16 cellular contexts compared by ENCODE assay signal in the genomic region with DNA sequence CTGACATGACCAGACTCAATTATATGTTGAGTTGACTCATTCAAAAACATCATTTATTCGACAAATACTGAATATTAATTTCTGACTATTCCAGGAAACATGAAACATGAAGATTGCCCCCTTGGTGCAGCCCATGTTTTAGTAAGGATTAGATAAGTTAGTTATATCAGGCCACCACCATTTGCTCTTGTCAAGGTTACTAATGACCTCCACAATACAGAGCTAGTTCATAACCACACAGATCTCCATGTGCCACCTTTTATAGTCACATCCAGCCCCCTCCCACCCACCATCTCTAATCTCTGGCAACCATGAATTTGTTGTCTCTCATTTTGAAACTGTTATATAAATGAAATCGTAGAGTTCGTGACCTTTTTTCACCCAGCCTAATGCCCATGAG. TPM values are rescaled to one million over a fixed set of nuclear protein-coding genes. Genes with fewer than 3 reads are reported as not detected.
A peak's percentile ranks its signal among the peaks of the same experiment; 100 is the strongest.
DNase-seq lines count a peak whose midpoint lies in the region; ATAC-seq and TF ChIP-seq lines count a peak whose summit lies in the region.
"Had no signal": no experiment of that assay in that cellular context is flagged by ENCODE, and none has a peak within 500 bp of the region (broad histone marks: within the 10 kb centered on the region; RNA-seq: fewer than 3 reads in every experiment).

No MANE protein-coding gene starts in this region.

- no peak for DNase-seq in activated T-cell treated with anti-CD3 and anti-CD28 coated beads, Interleukin-2, amount 50 U/mL, for 24 hours
- no peak for DNase-seq in activated T-cell treated with anti-CD3 and anti-CD28 coated beads, Interleukin-2, amount 50 U/mL, for 4 hours
- DNase-seq in OCI-M2 (lab: John Stamatoyannopoulos, UW; ENCODE audit: unreplicated experiment) (peak; percentile 26), endothelial cell (ENCODE audit: low spot score) (no peak), aorta (no peak), type B pancreatic cell (ENCODE audit: extremely low spot score, unreplicated experiment) (no peak)
- DNase-seq: 8988T; Calu3; CD4-positive, alpha-beta T cell; DMS 273 treated with DMSO at 0.1 percent for 48 hours; H7 had no signal

- 91 to 95% methylated on average over 3 of the region's 3 CpGs for WGBS in aorta, 2 donors

- no peak for ATAC-seq in activated T-cell treated with anti-CD3 and anti-CD28 coated beads, Interleukin-2, amount 50 U/mL, for 4 hours
- no peak for ATAC-seq in stimulated activated memory B cell treated with anti-CD40 and anti-IgM and Interleukin-4, amounts not matched to agents 10 μg/mL and 1 μg/mL and 100 μg/mL, for 72 hours
- ATAC-seq in GM18502 (IDR thresholded peaks at IDR 0.05; ENCODE audit: poor library complexity, unreplicated experiment), result no peak
- no peak for ATAC-seq in aorta (ENCODE audit: low FRiP score)
- ATAC-seq: GM12878, GM23338 had no signal

- no peaks in the 10 kb centered on the region for H3K27me3 Mint-ChIP-seq in activated T-cell treated with anti-CD3 and anti-CD28 coated beads, Interleukin-2, amount 50 U/mL, for 24 hours
- H3K27me3 Mint-ChIP-seq in activated T-cell treated with anti-CD3 and anti-CD28 coated beads, Interleukin-2, amount 50 U/mL, for 4 hours (ENCODE audit: low read depth), result no peaks in the 10 kb centered on the region
- H3K27me3 Mint-ChIP-seq in endothelial cell (ENCODE audit: unreplicated experiment) (peaks cover 5% of the 10 kb centered on the region), type B pancreatic cell (no peaks in the 10 kb centered on the region)
- no peaks in the 10 kb centered on the region for H3K27me3 Mint-ChIP-seq in stimulated activated memory B cell treated with anti-CD40 and anti-IgM and Interleukin-4, amounts not matched to agents 10 μg/mL and 1 μg/mL and 100 μg/mL, for 72 hours
- H3K27me3 Mint-ChIP-seq: CD4-positive, alpha-beta T cell had no signal

- H3K27me3 ChIP-seq in aorta (ENCODE audit: control insufficient read depth in 1 of 2, insufficient read depth in 2 of 2, low read length in 1 of 2), result no peaks in the 10 kb centered on the region
- H3K27me3 ChIP-seq: BLaER1 treated with 17β-estradiol and CSF1 and Interleukin-3, amounts not matched to agents 10 nM and 100 nM had no signal

- H3K27ac Mint-ChIP-seq in activated T-cell treated with anti-CD3 and anti-CD28 coated beads, Interleukin-2, amount 50 U/mL, for 24 hours, result peak overlapping the region; percentile 3
- H3K27ac Mint-ChIP-seq in endothelial cell (ENCODE audit: unreplicated experiment) (peak overlapping the region; percentile 23), type B pancreatic cell (no peak overlapping the region)
- peak overlapping the region; percentile 40 for H3K27ac Mint-ChIP-seq in stimulated activated memory B cell treated with anti-CD40 and anti-IgM and Interleukin-4, amounts not matched to agents 10 μg/mL and 1 μg/mL and 100 μg/mL, for 72 hours
- H3K27ac Mint-ChIP-seq: CD4-positive, alpha-beta T cell had no signal

- H3K4me3 ChIP-seq in aorta (ENCODE audit: low read length in 2 of 2), result no peak overlapping the region
- H3K4me3 ChIP-seq: BLaER1 treated with 17β-estradiol and CSF1 and Interleukin-3, amounts not matched to agents 10 nM and 100 nM; GM12878; GM23338 had no signal

- no peak overlapping the region for H3K4me3 Mint-ChIP-seq in activated T-cell treated with anti-CD3 and anti-CD28 coated beads, Interleukin-2, amount 50 U/mL, for 24 hours
- H3K4me3 Mint-ChIP-seq in activated T-cell treated with anti-CD3 and anti-CD28 coated beads, Interleukin-2, amount 50 U/mL, for 4 hours, result no peak overlapping the region
- H3K4me3 Mint-ChIP-seq in endothelial cell (ENCODE audit: unreplicated experiment), result no peak overlapping the region
- no peak overlapping the region for H3K4me3 Mint-ChIP-seq in stimulated activated memory B cell treated with anti-CD40 and anti-IgM and Interleukin-4, amounts not matched to agents 10 μg/mL and 1 μg/mL and 100 μg/mL, for 72 hours
- H3K4me3 Mint-ChIP-seq in type B pancreatic cell, result no peak overlapping the region
- H3K4me3 Mint-ChIP-seq: CD4-positive, alpha-beta T cell; GM23338 had no signal

- peaks cover 0 to 3% of the 10 kb centered on the region in 2 donors for H3K4me1 ChIP-seq in aorta (ENCODE audit: control insufficient read depth in 1 of 2, insufficient read depth in 2 of 2, low read length in 2 of 2)

- no peaks in the 10 kb centered on the region for H3K36me3 ChIP-seq in aorta (ENCODE audit: control insufficient read depth in 1 of 2, insufficient read depth in 2 of 2, low read length in 1 of 2)

- peaks cover 73% of the 10 kb centered on the region for H3K36me3 Mint-ChIP-seq in activated T-cell treated with anti-CD3 and anti-CD28 coated beads, Interleukin-2, amount 50 U/mL, for 24 hours (ENCODE audit: low read depth)
- peaks cover 35% of the 10 kb centered on the region for H3K36me3 Mint-ChIP-seq in activated T-cell treated with anti-CD3 and anti-CD28 coated beads, Interleukin-2, amount 50 U/mL, for 4 hours (ENCODE audit: insufficient read depth)
- H3K36me3 Mint-ChIP-seq in endothelial cell (ENCODE audit: low read depth, unreplicated experiment) (peaks cover 24% of the 10 kb centered on the region), type B pancreatic cell (peaks cover 12% of the 10 kb centered on the region)
- peaks cover 75% of the 10 kb centered on the region for H3K36me3 Mint-ChIP-seq in stimulated activated memory B cell treated with anti-CD40 and anti-IgM and Interleukin-4, amounts not matched to agents 10 μg/mL and 1 μg/mL and 100 μg/mL, for 72 hours

- intact Hi-C loops in aorta (cut with DNase I), result no loop called here

- no peaks in the 10 kb centered on the region for H3K9me3 ChIP-seq in aorta (ENCODE audit: control insufficient read depth, low read length)
- H3K9me3 ChIP-seq: BLaER1 treated with 17β-estradiol and CSF1 and Interleukin-3, amounts not matched to agents 10 nM and 100 nM had no signal

- no peak overlapping the region for H3K27ac ChIP-seq in aorta (ENCODE audit: low read depth in 1 of 2, low read length in 2 of 2)

- TF ChIP-seq CTCF in endothelial cell (IDR thresholded peaks at IDR 0.05; ENCODE audit: unreplicated experiment), result no peak
- no peak for TF ChIP-seq CTCF in type B pancreatic cell (conservative IDR thresholded peaks at IDR 0.05)

- H3K9me3 Mint-ChIP-seq in activated T-cell treated with anti-CD3 and anti-CD28 coated beads, Interleukin-2, amount 50 U/mL, for 24 hours, result no peaks in the 10 kb centered on the region
- no peaks in the 10 kb centered on the region for H3K9me3 Mint-ChIP-seq in activated T-cell treated with anti-CD3 and anti-CD28 coated beads, Interleukin-2, amount 50 U/mL, for 4 hours
- H3K9me3 Mint-ChIP-seq in endothelial cell (ENCODE audit: unreplicated experiment), result no peaks in the 10 kb centered on the region
- H3K9me3 Mint-ChIP-seq in stimulated activated memory B cell treated with anti-CD40 and anti-IgM and Interleukin-4, amounts not matched to agents 10 μg/mL and 1 μg/mL and 100 μg/mL, for 72 hours, result no peaks in the 10 kb centered on the region
- no peaks in the 10 kb centered on the region for H3K9me3 Mint-ChIP-seq in type B pancreatic cell
- H3K9me3 Mint-ChIP-seq: CD4-positive, alpha-beta T cell; GM23338 had no signal

- H3K4me1 Mint-ChIP-seq in activated T-cell treated with anti-CD3 and anti-CD28 coated beads, Interleukin-2, amount 50 U/mL, for 24 hours (ENCODE audit: low read depth), result peaks cover 53% of the 10 kb centered on the region
- peaks cover 39% of the 10 kb centered on the region for H3K4me1 Mint-ChIP-seq in activated T-cell treated with anti-CD3 and anti-CD28 coated beads, Interleukin-2, amount 50 U/mL, for 4 hours (ENCODE audit: low read depth)
- H3K4me1 Mint-ChIP-seq in endothelial cell (ENCODE audit: unreplicated experiment) (peaks cover 37% of the 10 kb centered on the region), type B pancreatic cell (ENCODE audit: unreplicated experiment) (peaks cover 8% of the 10 kb centered on the region)
- H3K4me1 Mint-ChIP-seq in stimulated activated memory B cell treated with anti-CD40 and anti-IgM and Interleukin-4, amounts not matched to agents 10 μg/mL and 1 μg/mL and 100 μg/mL, for 72 hours, result peaks cover 65% of the 10 kb centered on the region

RNA-seq across cellular contexts. Expression of gene KLHL18, which starts 15.7 kb away (rescaled TPM):
- total RNA-seq in activated T-cell treated with anti-CD3 and anti-CD28 coated beads, Interleukin-2, amount 50 U/mL, for 4 hours, result 10 to 100 TPM; 48.8 to 55.0 (median 52.4) TPM
- total RNA-seq in endothelial cell (ENCODE audit: unreplicated experiment) (41.8 TPM), aorta (10 to 100 TPM; 22.9 to 26.7 TPM), type B pancreatic cell (ENCODE audit: low replicate concordance) (27.3 and 29.1 TPM in 2 replicates)
- polyA plus RNA-seq in aorta, result 10 to 100 TPM in 1 of 2 donors, 1 to 10 TPM in 1; 9.0 to 20.3 TPM

RNA-seq across cellular contexts. Expression of gene KIF9, which starts 15.8 kb away (rescaled TPM):
- total RNA-seq in activated T-cell treated with anti-CD3 and anti-CD28 coated beads, Interleukin-2, amount 50 U/mL, for 4 hours, result 1 to 10 TPM; 3.2 to 4.8 (median 4.1) TPM
- total RNA-seq in endothelial cell (ENCODE audit: unreplicated experiment), result 12.1 TPM
- 1 to 10 TPM; 6.5 to 6.7 TPM for total RNA-seq in aorta
- polyA plus RNA-seq in aorta, result 10 to 100 TPM; 13.5 to 14.4 TPM
- total RNA-seq in type B pancreatic cell (ENCODE audit: low replicate concordance), result 13.7 and 14.8 TPM in 2 replicates
